In genomic region chr13:25961294-25961693, GRCh38 we compare ENCODE assay signal across 1 cellular context.
A peak's percentile ranks its signal among the peaks of the same experiment; 100 is the strongest.
TF ChIP-seq lines count a peak whose summit lies in the region.

No MANE protein-coding gene starts in this region.

TF ChIP-seq in HepG2, 621 proteins besides CTCF, POLR2A, EP300 and RAD21:
- TF ChIP-seq CEBPB (IDR thresholded peaks at IDR 0.05; ENCODE audit: borderline replicate concordance, low read depth, low read length), result peak; percentile 51; the same call in 1 of the 2 replicates
- TF ChIP-seq, protein P1, sequence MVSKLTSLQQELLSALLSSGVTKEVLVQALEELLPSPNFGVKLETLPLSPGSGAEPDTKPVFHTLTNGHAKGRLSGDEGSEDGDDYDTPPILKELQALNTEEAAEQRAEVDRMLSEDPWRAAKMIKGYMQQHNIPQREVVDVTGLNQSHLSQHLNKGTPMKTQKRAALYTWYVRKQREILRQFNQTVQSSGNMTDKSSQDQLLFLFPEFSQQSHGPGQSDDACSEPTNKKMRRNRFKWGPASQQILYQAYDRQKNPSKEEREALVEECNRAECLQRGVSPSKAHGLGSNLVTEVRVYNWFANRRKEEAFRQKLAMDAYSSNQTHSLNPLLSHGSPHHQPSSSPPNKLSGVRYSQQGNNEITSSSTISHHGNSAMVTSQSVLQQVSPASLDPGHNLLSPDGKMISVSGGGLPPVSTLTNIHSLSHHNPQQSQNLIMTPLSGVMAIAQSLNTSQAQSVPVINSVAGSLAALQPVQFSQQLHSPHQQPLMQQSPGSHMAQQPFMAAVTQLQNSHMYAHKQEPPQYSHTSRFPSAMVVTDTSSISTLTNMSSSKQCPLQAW (CRISPR knock-in tag; IDR thresholded peaks at IDR 0.05), result no peak
